Comparison of ENCODE assay signal across 8 cellular contexts in genomic region chr4:126604273-126604867, GRCh38.
DNase-seq lines count a peak whose midpoint lies in the region; ATAC-seq, FAIRE-seq and TF ChIP-seq lines count a peak whose summit lies in the region.
"Had no signal": no experiment of that assay in that cellular context is flagged by ENCODE, and none has a peak within 500 bp of the region (broad histone marks: within the 10 kb centered on the region; RNA-seq: fewer than 3 reads in every experiment).

No MANE protein-coding gene starts in this region.

- TF ChIP-seq POLR2A in GM12891 (IDR thresholded peaks at IDR 0.05; ENCODE audit: low read depth, low read length), result no peak

- ATAC-seq in HG03442 (IDR thresholded peaks at IDR 0.05; ENCODE audit: unreplicated experiment), result peak; percentile 63
- no peak for ATAC-seq in thoracic aorta (ENCODE audit: insufficient number of reproducible peaks, low FRiP score, low read depth)
- ATAC-seq in HG03097 (IDR thresholded peaks at IDR 0.05; ENCODE audit: low FRiP score, unreplicated experiment), result no peak
- ATAC-seq in GM21423 (IDR thresholded peaks at IDR 0.05; ENCODE audit: unreplicated experiment), result no peak

- H3K27me3 ChIP-seq in thoracic aorta (replicated peaks; ENCODE audit: insufficient read depth), result no peaks in the 10 kb centered on the region

- H3K36me3 ChIP-seq in thoracic aorta, result no peaks in the 10 kb centered on the region

- H3K4me3 Mint-ChIP-seq in glutamatergic neuron (ENCODE audit: unreplicated experiment), result no peak overlapping the region

- H3K36me3 Mint-ChIP-seq in glutamatergic neuron (ENCODE audit: unreplicated experiment), result no peaks in the 10 kb centered on the region

- peak; percentile 51 for FAIRE-seq in GM12891 (lab: Jason Lieb, UNC)

- no peaks in the 10 kb centered on the region for H3K4me1 Mint-ChIP-seq in glutamatergic neuron (ENCODE audit: low read depth, unreplicated experiment)

- H3K9me3 ChIP-seq in thoracic aorta, result no peaks in the 10 kb centered on the region

- DNase-seq in GM12891 (ENCODE audit: insufficient read length, low spot score) (no peak), SKM-1 treated with dmso at 0.1 percent for 144 hours (lab: John Stamatoyannopoulos, UW; ENCODE audit: unreplicated experiment) (peak; percentile 6), glutamatergic neuron (peak; percentile 24), thoracic aorta (ENCODE audit: low spot score) (no peak)

- no peak overlapping the region for H3K4me3 ChIP-seq in thoracic aorta
- H3K4me3 ChIP-seq: skin epidermis had no signal

- no peaks in the 10 kb centered on the region for H3K4me1 ChIP-seq in thoracic aorta (ENCODE audit: control insufficient read depth in 1 of 2, low read depth in 2 of 2)

- no peak overlapping the region for H3K27ac Mint-ChIP-seq in glutamatergic neuron (ENCODE audit: unreplicated experiment)

- peak; percentile 65 for TF ChIP-seq CTCF in glutamatergic neuron (IDR thresholded peaks at IDR 0.05; ENCODE audit: partially characterized antibody, unreplicated experiment)
- TF ChIP-seq CTCF in thoracic aorta (IDR thresholded peaks at IDR 0.05), result peak; percentile 63

- H3K27ac ChIP-seq in thoracic aorta, result no peak overlapping the region
- H3K27ac ChIP-seq: skin epidermis had no signal

- H3K9me3 Mint-ChIP-seq in glutamatergic neuron (ENCODE audit: unreplicated experiment), result no peaks in the 10 kb centered on the region

- H3K27me3 Mint-ChIP-seq in glutamatergic neuron (ENCODE audit: unreplicated experiment), result peaks cover 2% of the 10 kb centered on the region

TF ChIP-seq in GM12891, 5 proteins besides CTCF, POLR2A, EP300 and RAD21:
- TF ChIP-seq POLR2AphosphoS5 (IDR thresholded peaks at IDR 0.05; ENCODE audit: low read depth, low read length) (no peak), PAX5 (IDR thresholded peaks at IDR 0.05; ENCODE audit: insufficient read depth, low read length, severe bottlenecking) (no peak), SPI1 (IDR thresholded peaks at IDR 0.05; ENCODE audit: low read depth, low read length) (no peak), TAF1 (IDR thresholded peaks at IDR 0.05; ENCODE audit: low read depth, low read length) (no peak), POU2F2 (IDR thresholded peaks at IDR 0.05; ENCODE audit: low read depth, low read length) (no peak)

Comparison
In these comparisons a context has a peak if more than half of its experiments do, and no peak if none do; other contexts are left out.
1. DNase-seq: peak in SKM-1 treated with dmso at 0.1 percent for 144 hours (single experiment) and glutamatergic neuron (single experiment); none in GM12891 (single experiment) and thoracic aorta (single experiment).